Comparison of ENCODE assay signal across 16 cellular contexts in genomic region chr6:153437193-153437592, GRCh38.
"Had no signal": no experiment of that assay in that cellular context is flagged by ENCODE, and none has a peak within 500 bp of the region (broad histone marks: within the 10 kb centered on the region; RNA-seq: fewer than 3 reads in every experiment).

No MANE protein-coding gene starts in this region.

- H3K27ac ChIP-seq: foreskin keratinocyte, right atrium auricular region, thyroid gland had no signal

- H3K4me1 ChIP-seq: foreskin keratinocyte, right atrium auricular region, thyroid gland had no signal

- H3K4me1 Mint-ChIP-seq: naive B cell, nephron had no signal

- H3K36me3 Mint-ChIP-seq: naive B cell, type B pancreatic cell had no signal

- FAIRE-seq: small intestine, urothelium cell line had no signal

- H3K27ac Mint-ChIP-seq: naive B cell, nephron, type B pancreatic cell had no signal

- H3K4me3 Mint-ChIP-seq: naive B cell, nephron, type B pancreatic cell had no signal

- H3K9me3 Mint-ChIP-seq: nephron, type B pancreatic cell had no signal

- H3K4me3 ChIP-seq: lung, right atrium auricular region, thyroid gland had no signal

- H3K9me3 ChIP-seq: right atrium auricular region, thyroid gland had no signal

- ATAC-seq: foreskin keratinocyte, left colon, left ventricle myocardium superior had no signal

- H3K36me3 ChIP-seq: right atrium auricular region, thyroid gland had no signal

- H3K27me3 ChIP-seq: foreskin keratinocyte, right atrium auricular region, thyroid gland had no signal

- H3K27me3 Mint-ChIP-seq: naive B cell had no signal

- DNase-seq: effector memory CD4-positive, alpha-beta T cell; foreskin keratinocyte; left colon; left ventricle myocardium superior; mesenchymal stem cell; naive B cell; posterior cingulate gyrus; small intestine; stimulated activated CD4-positive, alpha-beta T cell treated with anti-CD3 and anti-CD28 coated beads, Interleukin-2, amount 100 ng/mL, for 48 hours; stimulated activated naive CD4-positive, alpha-beta T cell treated with Interleukin-2 at 50 U/mL for 16 hours; thyroid gland had no signal
